Comparison of ENCODE assay signal across 9 cellular contexts in the genomic region with DNA sequence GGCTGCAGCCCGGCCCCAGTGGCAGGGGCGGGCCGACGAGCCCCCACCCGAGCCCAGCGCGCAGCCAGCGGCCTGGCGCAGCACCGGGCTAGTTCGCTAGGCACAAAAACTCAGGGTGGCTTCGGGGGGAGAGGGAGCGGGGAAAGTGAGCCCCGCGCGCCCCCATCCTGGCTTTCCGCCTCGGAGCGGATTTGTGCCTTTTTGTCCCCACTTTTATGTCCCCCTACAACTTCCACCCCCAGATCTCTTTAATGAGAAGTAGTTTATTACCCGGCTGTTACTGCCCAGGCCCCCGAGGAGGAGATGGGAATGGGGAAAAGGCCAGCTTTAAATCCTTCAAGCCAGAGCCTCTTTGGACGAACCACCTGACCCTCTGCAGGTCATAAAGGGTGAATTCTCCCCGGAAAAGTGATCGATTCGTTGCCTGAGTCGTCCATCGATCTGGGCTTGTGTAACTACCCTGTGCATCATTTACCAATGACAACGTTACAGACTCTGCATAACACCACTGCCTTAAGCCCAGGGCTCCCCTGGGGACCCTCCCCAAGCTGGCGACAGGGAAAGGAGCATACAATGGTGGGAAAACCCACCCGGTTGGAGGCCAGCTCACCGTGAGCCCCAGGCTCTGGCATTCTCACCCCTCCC. TPM values are rescaled to one million over a fixed set of nuclear protein-coding genes. Genes with fewer than 3 reads are reported as not detected.
A peak's percentile ranks its signal among the peaks of the same experiment; 100 is the strongest.
DNase-seq lines count a peak whose midpoint lies in the region; ATAC-seq and TF ChIP-seq lines count a peak whose summit lies in the region.
"Had no signal": no experiment of that assay in that cellular context is flagged by ENCODE, and none has a peak within 500 bp of the region (broad histone marks: within the 10 kb centered on the region; RNA-seq: fewer than 3 reads in every experiment).

No MANE protein-coding gene starts in this region.

- H3K79me2 ChIP-seq in parathyroid adenoma = no peaks in the 10 kb centered on the region

- peaks cover 42% of the 10 kb centered on the region for H3K27me3 Mint-ChIP-seq in CD4-positive, CD25-positive, alpha-beta regulatory T cell
- peaks cover 50% of the 10 kb centered on the region for H3K27me3 Mint-ChIP-seq in T-helper 17 cell

- no peak overlapping the region for H3K4me3 ChIP-seq in CD4-positive, CD25-positive, alpha-beta regulatory T cell (ENCODE audit: low read depth, low read length)
- H3K4me3 ChIP-seq in fibroblast of the aortic adventitia (ENCODE audit: low read depth, low read length) = peak overlapping the region; percentile 74
- no peak overlapping the region for H3K4me3 ChIP-seq in parathyroid adenoma (ENCODE audit: low read depth, low read length)
- H3K4me3 ChIP-seq: GM12878 had no signal

- peak overlapping the region; percentile 61 to 77 (median 73) for H3K4me3 Mint-ChIP-seq in CD4-positive, CD25-positive, alpha-beta regulatory T cell
- peak overlapping the region; percentile 62 for H3K4me3 Mint-ChIP-seq in T-helper 17 cell

- peaks cover 3% of the 10 kb centered on the region for H3K36me3 Mint-ChIP-seq in CD4-positive, CD25-positive, alpha-beta regulatory T cell
- peaks cover 4% of the 10 kb centered on the region for H3K36me3 Mint-ChIP-seq in T-helper 17 cell (ENCODE audit: low read depth)

- H3K36me3 ChIP-seq in CD4-positive, CD25-positive, alpha-beta regulatory T cell (ENCODE audit: control insufficient read depth, insufficient read depth, low read length) = no peaks in the 10 kb centered on the region
- no peaks in the 10 kb centered on the region for H3K36me3 ChIP-seq in parathyroid adenoma (ENCODE audit: control insufficient read depth, insufficient read depth, low read length)

- no peak overlapping the region for H2AFZ ChIP-seq in parathyroid adenoma

- no peak for DNase-seq in CD4-positive, CD25-positive, alpha-beta regulatory T cell
- DNase-seq in T-helper 17 cell = no peak
- no peak for DNase-seq in fibroblast of the aortic adventitia (ENCODE audit: low read depth)
- DNase-seq in NCI-H1436 (lab: John Stamatoyannopoulos, UW) = no peak

- peaks cover 0 to 3% (median 0%) of the 10 kb centered on the region in 7 donors for H3K9me3 Mint-ChIP-seq in CD4-positive, CD25-positive, alpha-beta regulatory T cell

- ATAC-seq in CD4-positive, CD25-positive, alpha-beta regulatory T cell (ENCODE audit: low read depth in 2 of 2) = no peak
- ATAC-seq in T-helper 17 cell (no peak), HG03571 (IDR thresholded peaks at IDR 0.05; ENCODE audit: unreplicated experiment) (no peak), GM21526 (IDR thresholded peaks at IDR 0.05; ENCODE audit: low FRiP score, unreplicated experiment) (no peak), GM21381 (IDR thresholded peaks at IDR 0.05; ENCODE audit: unreplicated experiment) (no peak)
- ATAC-seq: GM12878 had no signal

- peak overlapping the region in 1 of 3 donors; percentile 89 for H3K27ac Mint-ChIP-seq in CD4-positive, CD25-positive, alpha-beta regulatory T cell
- no peak overlapping the region for H3K27ac Mint-ChIP-seq in T-helper 17 cell

- TF ChIP-seq CTCF in fibroblast of the aortic adventitia (IDR thresholded peaks at IDR 0.05; ENCODE audit: insufficient read depth, low read length) (no peak), parathyroid adenoma (IDR thresholded peaks at IDR 0.05) (no peak)

- H3K9me3 ChIP-seq in CD4-positive, CD25-positive, alpha-beta regulatory T cell (ENCODE audit: control insufficient read depth in 2 of 2, low read length in 2 of 2) = no peaks in the 10 kb centered on the region
- H3K9me3 ChIP-seq in T-helper 17 cell (ENCODE audit: control insufficient read depth, low read length, poor library complexity, severe bottlenecking) (no peaks in the 10 kb centered on the region), parathyroid adenoma (ENCODE audit: control insufficient read depth, low read length) (no peaks in the 10 kb centered on the region)

- peaks cover 4% of the 10 kb centered on the region for H3K27me3 ChIP-seq in CD4-positive, CD25-positive, alpha-beta regulatory T cell (ENCODE audit: control insufficient read depth, insufficient read depth, low read length)
- H3K27me3 ChIP-seq in parathyroid adenoma (ENCODE audit: control insufficient read depth, insufficient read depth, low read length) = no peaks in the 10 kb centered on the region

- H3K27ac ChIP-seq in CD4-positive, CD25-positive, alpha-beta regulatory T cell (ENCODE audit: insufficient read depth, low read length, poor library complexity, severe bottlenecking) = no peak overlapping the region
- no peak overlapping the region for H3K27ac ChIP-seq in parathyroid adenoma

- peaks cover 18% of the 10 kb centered on the region for H3K4me1 ChIP-seq in CD4-positive, CD25-positive, alpha-beta regulatory T cell (ENCODE audit: control insufficient read depth, insufficient read depth, low read length, poor library complexity, severe bottlenecking)
- H3K4me1 ChIP-seq in parathyroid adenoma = no peaks in the 10 kb centered on the region

- H3K9ac ChIP-seq in parathyroid adenoma = no peak overlapping the region

- H3K4me2 ChIP-seq in parathyroid adenoma (ENCODE audit: low read length) = peak overlapping the region; percentile 59

- peaks cover 0 to 38% (median 21%) of the 10 kb centered on the region in 4 donors for H3K4me1 Mint-ChIP-seq in CD4-positive, CD25-positive, alpha-beta regulatory T cell
- peaks cover 14% of the 10 kb centered on the region for H3K4me1 Mint-ChIP-seq in T-helper 17 cell

RNA-seq across cellular contexts. Expression of gene SH3PXD2A, which starts 0.6 kb away (rescaled TPM):
- total RNA-seq in CD4-positive, CD25-positive, alpha-beta regulatory T cell = 15.4 TPM
- under 1 TPM; 0.24 to 0.59 (median 0.38) TPM for polyA plus RNA-seq in CD4-positive, CD25-positive, alpha-beta regulatory T cell
- total RNA-seq in T-helper 17 cell (10 to 100 TPM in 1 of 2 donors, 1 to 10 TPM in 1; 7.2 to 10.9 TPM), fibroblast of the aortic adventitia (ENCODE audit: low replicate concordance) (15.8 and 20.4 TPM in 2 replicates)
